ENCODE assay signal across 8 cellular contexts in the genomic region with DNA sequence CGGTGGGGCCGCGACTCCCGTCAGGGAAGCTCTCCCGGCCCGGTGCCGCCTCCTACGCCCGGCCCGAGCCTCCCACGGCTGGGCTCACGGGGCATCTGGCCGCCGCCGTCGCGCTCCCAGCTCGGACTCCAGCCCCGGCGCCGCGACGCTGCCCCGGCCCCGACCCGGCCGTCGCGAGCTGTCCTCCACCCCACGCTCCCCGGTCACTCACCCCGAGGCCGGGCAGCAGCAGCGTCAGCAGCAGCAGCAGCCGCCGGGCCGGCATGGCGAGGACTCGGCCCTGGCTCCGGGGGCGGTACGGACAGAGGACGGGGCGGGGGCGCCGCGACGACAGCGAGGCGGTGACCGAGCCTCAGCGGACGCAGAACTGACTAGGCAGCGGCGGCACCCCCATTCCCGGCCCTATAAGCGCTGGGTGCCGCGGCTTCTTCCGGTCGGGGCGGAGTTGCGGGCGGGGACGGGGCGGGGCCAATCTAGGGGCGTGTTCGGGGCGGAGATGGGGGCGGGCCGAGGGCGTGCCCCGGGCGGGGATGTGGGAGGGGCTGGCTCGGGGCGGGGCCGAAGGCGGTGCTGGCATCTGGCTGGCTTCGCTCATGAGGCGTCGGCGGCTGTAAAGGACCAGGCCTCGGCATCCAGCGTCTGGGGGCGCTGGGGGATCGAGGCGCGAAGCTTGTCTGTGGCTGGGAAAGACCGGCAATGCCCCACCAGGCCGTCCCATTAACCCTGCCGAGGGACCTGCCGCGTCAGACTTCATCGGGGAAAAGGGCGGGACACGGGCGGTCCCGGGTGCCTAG. TPM values are rescaled to one million over a fixed set of nuclear protein-coding genes. Genes with fewer than 3 reads are reported as not detected.
DNase-seq lines count a peak whose midpoint lies in the region; ATAC-seq and TF ChIP-seq lines count a peak whose summit lies in the region.

A gene (minus strand): TSS at position 380 of the 794 bp plus-strand sequence. CDS start 115 bp downstream, at position 265.

- intact Hi-C loops in Right ventricle myocardium superior (cut with DNase I) = no loop called here
- intact Hi-C loops in tibial artery (cut with DNase I; ENCODE audit: low total_unique reads) = loop anchor here (5.0 to 10.0 kb wide), 2 partner anchors 65 to 103 kb away; no protein-coding TSS in a partner anchor

- H4K12ac ChIP-seq in trophoblast cell (ENCODE audit: low read depth, low read length) = peak within 1 kb of the TSS; percentile 83

- peak within 1 kb of the TSS; percentile 89 for H4K8ac ChIP-seq in trophoblast cell (ENCODE audit: low read depth, low read length)

- H3K27me3 Mint-ChIP-seq in activated naive CD8-positive, alpha-beta T cell treated with anti-CD3 and anti-CD28 coated beads, Interleukin-2, amount 50 U/mL, for 24 hours = no peaks in the 10 kb centered on the region

- H3K36me3 Mint-ChIP-seq in activated naive CD8-positive, alpha-beta T cell treated with anti-CD3 and anti-CD28 coated beads, Interleukin-2, amount 50 U/mL, for 24 hours (ENCODE audit: low read depth) = peaks cover 8% of the 10 kb centered on the region

- ATAC-seq in HG02623 (IDR thresholded peaks at IDR 0.05; ENCODE audit: unreplicated experiment) (peak; percentile 75), Right ventricle myocardium superior (ENCODE audit: poor library complexity) (peak; percentile 97)
- ATAC-seq in activated naive CD8-positive, alpha-beta T cell treated with anti-CD3 and anti-CD28 coated beads, Interleukin-2, amount 50 U/mL, for 24 hours = peak; percentile 85

- peak within 1 kb of the TSS; percentile 48 for H3K4ac ChIP-seq in trophoblast cell (ENCODE audit: low read depth, low read length)

- no peaks in the 10 kb centered on the region for H3K9me3 Mint-ChIP-seq in activated naive CD8-positive, alpha-beta T cell treated with anti-CD3 and anti-CD28 coated beads, Interleukin-2, amount 50 U/mL, for 24 hours

- peak within 1 kb of the TSS; percentile 89 for H3K9ac ChIP-seq in trophoblast cell (ENCODE audit: low read length)

- H2AFZ ChIP-seq in trophoblast cell (ENCODE audit: insufficient read depth, low read length, poor library complexity) = peak within 1 kb of the TSS; percentile 85

- peak within 1 kb of the TSS; percentile 67 for H3K4me2 ChIP-seq in trophoblast cell (ENCODE audit: low read length)

- WGBS in trophoblast cell (ENCODE audit: extremely low coverage, insufficient coverage, insufficient read length) = no CpG with 5 or more reads among the region's 98 CpGs

- H3K4me1 ChIP-seq in trophoblast cell (ENCODE audit: control insufficient read depth in 1 of 2, insufficient read depth in 2 of 2, low read length in 2 of 2) (peaks cover 6% of the 10 kb centered on the region in 2 experiments), tibial artery (peaks cover 0 to 36% (median 15%) of the 10 kb centered on the region in 4 donors)

- peaks cover 8% of the 10 kb centered on the region for H3K79me2 ChIP-seq in trophoblast cell (ENCODE audit: control insufficient read depth, insufficient read depth, low read length, poor library complexity)

- peaks cover 11% of the 10 kb centered on the region for H3K79me1 ChIP-seq in trophoblast cell (ENCODE audit: low read length)

- peaks cover 64% of the 10 kb centered on the region for H3K4me1 Mint-ChIP-seq in activated naive CD8-positive, alpha-beta T cell treated with anti-CD3 and anti-CD28 coated beads, Interleukin-2, amount 50 U/mL, for 24 hours

- H3K36me3 ChIP-seq in trophoblast cell (ENCODE audit: control insufficient read depth in 1 of 2, insufficient read depth in 2 of 2, low read length in 2 of 2) = no peaks in the 10 kb centered on the region
- no peaks in the 10 kb centered on the region for H3K36me3 ChIP-seq in tibial artery

- peak within 1 kb of the TSS; percentile 90 for H2BK120ac ChIP-seq in trophoblast cell (ENCODE audit: insufficient read depth, low read length, poor library complexity)

- H2BK5ac ChIP-seq in trophoblast cell (ENCODE audit: low read depth, low read length, poor library complexity) = peak within 1 kb of the TSS; percentile 83

- H3K4me3 Mint-ChIP-seq in activated naive CD8-positive, alpha-beta T cell treated with anti-CD3 and anti-CD28 coated beads, Interleukin-2, amount 50 U/mL, for 24 hours = peak within 1 kb of the TSS; percentile 88

- no peak within 1 kb of the TSS for H3K23ac ChIP-seq in trophoblast cell (ENCODE audit: low read length)

- DNase-seq in GM12865 (ENCODE audit: low read depth) = peak; percentile 98
- peak; percentile 46 for DNase-seq in NCI-H128 (lab: John Stamatoyannopoulos, UW; ENCODE audit: unreplicated experiment)
- DNase-seq in T follicular helper cell (ENCODE audit: low read depth) = peak; percentile 90
- peak; percentile 91 for DNase-seq in activated naive CD8-positive, alpha-beta T cell treated with anti-CD3 and anti-CD28 coated beads, Interleukin-2, amount 50 U/mL, for 24 hours
- DNase-seq in Right ventricle myocardium superior = peak; percentile 97
- DNase-seq in trophoblast cell = peak; percentile 85 to 86
- peak; percentile 93 to 96 for DNase-seq in tibial artery

- H3K14ac ChIP-seq in trophoblast cell (ENCODE audit: low read length) = peak within 1 kb of the TSS; percentile 94

- no peaks in the 10 kb centered on the region for H3K9me3 ChIP-seq in trophoblast cell (ENCODE audit: insufficient read depth, low read depth, low read length)
- H3K9me3 ChIP-seq in tibial artery = no peaks in the 10 kb centered on the region

- H3K4me3 ChIP-seq in GM12865 (ENCODE audit: low read depth, low read length) (peak within 1 kb of the TSS; percentile 84), trophoblast cell (ENCODE audit: low read depth, low read length) (peak within 1 kb of the TSS; percentile 97), tibial artery (peak within 1 kb of the TSS; percentile 92 to 95)

- H3K27me3 ChIP-seq in trophoblast cell (ENCODE audit: insufficient read depth, low read length) (no peaks in the 10 kb centered on the region), tibial artery (no peaks in the 10 kb centered on the region)

- no peak for TF ChIP-seq CTCF in GM12865 (IDR thresholded peaks at IDR 0.05; ENCODE audit: insufficient read depth, low read depth, low read length, missing control alignments)
- TF ChIP-seq CTCF in tibial artery (IDR thresholded peaks at IDR 0.05) = no peak

- H3K18ac ChIP-seq in trophoblast cell (ENCODE audit: low read length) = peak within 1 kb of the TSS; percentile 93

- peak within 1 kb of the TSS; percentile 85 for H3K27ac Mint-ChIP-seq in activated naive CD8-positive, alpha-beta T cell treated with anti-CD3 and anti-CD28 coated beads, Interleukin-2, amount 50 U/mL, for 24 hours

- H2AK5ac ChIP-seq in trophoblast cell (ENCODE audit: low read length) = peak within 1 kb of the TSS; percentile 40

- peak within 1 kb of the TSS; percentile 76 for H4K91ac ChIP-seq in trophoblast cell (ENCODE audit: low read depth, low read length)

- peak within 1 kb of the TSS; percentile 86 for H2BK12ac ChIP-seq in trophoblast cell (ENCODE audit: low read length)

- peak within 1 kb of the TSS; percentile 77 for H3K27ac ChIP-seq in trophoblast cell (ENCODE audit: low read depth, low read length)
- H3K27ac ChIP-seq in tibial artery = peak within 1 kb of the TSS; percentile 98 to 99

RNA-seq across cellular contexts. Expression of the gene that starts here (rescaled TPM):
- total RNA-seq in Right ventricle myocardium superior = 6.7 TPM
- 16.3 and 17.4 TPM in 2 replicates for polyA plus RNA-seq in trophoblast cell (2013)

Comparison
In these comparisons a context has a peak if more than half of its experiments do, and no peak if none do; other contexts are left out.
1. Peak in every context shown above with its lines: DNase-seq, ATAC-seq, H3K4me3 ChIP-seq and H3K27ac ChIP-seq.
2. DNase-seq: peak in every context shown above with its lines; median percentile 98 in GM12865; 97 in Right ventricle myocardium superior; 94 in tibial artery; 91 in activated naive CD8-positive, alpha-beta T cell treated with anti-CD3 and anti-CD28 coated beads, Interleukin-2, amount 50 U/mL, for 24 hours; 90 in T follicular helper cell; 86 in trophoblast cell; 46 in NCI-H128.